ENCODE assay signal across 23 cellular contexts in genomic region chr16:57069053-57069452, GRCh38.
"Had no signal": no experiment of that assay in that cellular context is flagged by ENCODE, and none has a peak within 500 bp of the region (broad histone marks: within the 10 kb centered on the region; RNA-seq: fewer than 3 reads in every experiment).

No MANE protein-coding gene starts in this region.

- DNase-seq: activated CD4-positive, alpha-beta memory T cell treated with anti-CD3 and anti-CD28 coated beads for 36 hours; activated CD4-positive, alpha-beta T cell treated with anti-CD3 and anti-CD28 coated beads for 36 hours; activated effector memory CD4-positive, alpha-beta T cell treated with anti-CD3 and anti-CD28 coated beads, Interleukin-2, amount 50 U/mL, for 16 hours; activated naive CD8-positive, alpha-beta T cell treated with anti-CD3 and anti-CD28 coated beads, Interleukin-2, amount 10 ng/mL, durations not matched to agents 7 days and 5 days; activated T-cell treated with anti-CD3 and anti-CD28 coated beads, Interleukin-2, amount 50 U/mL, for 4 hours; anterior cingulate cortex; brain microvascular endothelial cell; central memory CD4-positive, alpha-beta T cell; erythroblast; foreskin melanocyte; glutamatergic neuron; hypothalamus; kidney; psoas muscle; right cardiac atrium; stomach had no signal

- H3K27ac Mint-ChIP-seq: WTC11 had no signal

- ATAC-seq: activated CD4-positive, alpha-beta T cell treated with anti-CD3 and anti-CD28 coated beads for 36 hours; left lobe of liver; psoas muscle; right cardiac atrium; WTC11 had no signal

- H3K27me3 ChIP-seq: brain microvascular endothelial cell, stomach, vagina had no signal

- H3K9me3 Mint-ChIP-seq: activated CD4-positive, alpha-beta memory T cell treated with anti-CD3 and anti-CD28 coated beads for 36 hours; activated naive CD8-positive, alpha-beta T cell treated with anti-CD3 and anti-CD28 coated beads, Interleukin-2, amount 10 ng/mL, durations not matched to agents 7 days and 5 days; activated T-cell treated with anti-CD3 and anti-CD28 coated beads, Interleukin-2, amount 50 U/mL, for 4 hours; neural crest cell; WTC11 had no signal

- H3K36me3 ChIP-seq: brain microvascular endothelial cell, vagina had no signal

- H3K27ac ChIP-seq: brain microvascular endothelial cell, coronary artery, psoas muscle, skin epidermis, stomach, vagina had no signal

- H3K4me3 Mint-ChIP-seq: activated CD4-positive, alpha-beta memory T cell treated with anti-CD3 and anti-CD28 coated beads for 36 hours; activated CD4-positive, alpha-beta T cell treated with anti-CD3 and anti-CD28 coated beads for 36 hours; activated naive CD8-positive, alpha-beta T cell treated with anti-CD3 and anti-CD28 coated beads, Interleukin-2, amount 10 ng/mL, durations not matched to agents 7 days and 5 days; activated T-cell treated with anti-CD3 and anti-CD28 coated beads, Interleukin-2, amount 50 U/mL, for 4 hours; neural crest cell; WTC11 had no signal

- H3K4me3 ChIP-seq: coronary artery, lung, psoas muscle, skin epidermis, stomach, vagina had no signal

- H3K4me1 Mint-ChIP-seq: neural crest cell had no signal

- H3K36me3 Mint-ChIP-seq: WTC11 had no signal

- H3K9me3 ChIP-seq: psoas muscle, stomach, vagina had no signal

- H3K27me3 Mint-ChIP-seq: activated CD4-positive, alpha-beta memory T cell treated with anti-CD3 and anti-CD28 coated beads for 36 hours; activated CD4-positive, alpha-beta T cell treated with anti-CD3 and anti-CD28 coated beads for 36 hours; activated naive CD8-positive, alpha-beta T cell treated with anti-CD3 and anti-CD28 coated beads, Interleukin-2, amount 10 ng/mL, durations not matched to agents 7 days and 5 days had no signal

- H3K4me1 ChIP-seq: stomach, vagina had no signal
